Comparison of ENCODE assay signal across 8 cellular contexts in genomic region chr19:52237771-52238400, GRCh38. TPM values are rescaled to one million over a fixed set of nuclear protein-coding genes. Genes with fewer than 3 reads are reported as not detected.
DNase-seq lines count a peak whose midpoint lies in the region; ATAC-seq and TF ChIP-seq lines count a peak whose summit lies in the region.

No MANE protein-coding gene starts in this region.

- peak; percentile 9 for DNase-seq in COR-L47 (lab: John Stamatoyannopoulos, UW)
- DNase-seq in HT1080 (ENCODE audit: low read depth), result peak; percentile 53
- DNase-seq in RWPE1 (ENCODE audit: low spot score), result no peak
- DNase-seq in activated naive CD4-positive, alpha-beta T cell treated with Interleukin-2 at 50 U/mL for 16 hours, result peak; percentile 60
- peak; percentile 52 for DNase-seq in glomerular visceral epithelial cell (ENCODE audit: extremely low spot score)
- DNase-seq in pulmonary artery endothelial cell (ENCODE audit: low read depth, low spot score), result peak; percentile 8

- POLR2A ChIA-PET in RWPE1 (lab: Yijun Ruan, JAX; ENCODE audit: low non-redundant PET), result no interaction called here

- no peak for TF ChIP-seq POLR2A in GM18505 (IDR thresholded peaks at IDR 0.05; ENCODE audit: borderline replicate concordance, extremely low read depth, insufficient read depth, insufficient read length)

- ATAC-seq in GM18505 (IDR thresholded peaks at IDR 0.05; ENCODE audit: unreplicated experiment) (no peak), HG03354 (IDR thresholded peaks at IDR 0.05; ENCODE audit: poor library complexity, severe bottlenecking, unreplicated experiment) (no peak)

- CTCF ChIA-PET in RWPE1 (lab: Yijun Ruan, JAX), result interaction anchor here (0.8 to 1.0 kb wide), 3 partner anchors 9 to 188 kb away, joined by 3 to 4 read pairs (median 3); no protein-coding TSS in a partner anchor

- peak; percentile 88 for TF ChIP-seq CTCF in RWPE1 (conservative IDR thresholded peaks at IDR 0.05; ENCODE audit: low read depth)

- no peak overlapping the region for H3K27ac ChIP-seq in RWPE1

RNA-seq across cellular contexts. Expression of gene ZNF766, which starts 31.5 kb away (rescaled TPM):
- 8.8 and 8.9 TPM in 2 replicates for total RNA-seq in HT1080 (2014; rRNA removed; shearing (Covaris generic))
- 6.0 and 6.2 TPM in 2 replicates for polyA plus RNA-seq in HT1080 (2015; cell fraction: cytosol; rRNA removed)
- 8.9 and 9.5 TPM in 2 replicates for polyA plus RNA-seq in HT1080 (2015; cell fraction: nucleus; rRNA removed)
- 9.1 and 10.6 TPM in 2 replicates for total RNA-seq in pulmonary artery endothelial cell

RNA-seq across cellular contexts. Expression of gene PPP2R1A, which starts 48.0 kb away (rescaled TPM):
- total RNA-seq in HT1080 (2014; rRNA removed; shearing (Covaris generic)), result 162 and 195 TPM in 2 replicates
- 139 and 184 TPM in 2 replicates for polyA plus RNA-seq in HT1080 (2015; cell fraction: cytosol; rRNA removed)
- 165 and 174 TPM in 2 replicates for polyA plus RNA-seq in HT1080 (2015; cell fraction: nucleus; rRNA removed)
- total RNA-seq in pulmonary artery endothelial cell, result 116 and 221 TPM in 2 replicates

RNA-seq across cellular contexts. Expression of gene ZNF480, which starts 59.1 kb away (rescaled TPM):
- 8.7 and 9.8 TPM in 2 replicates for total RNA-seq in HT1080 (2014; rRNA removed; shearing (Covaris generic))
- polyA plus RNA-seq in HT1080 (2015; cell fraction: cytosol; rRNA removed), result 4.3 and 4.7 TPM in 2 replicates
- polyA plus RNA-seq in HT1080 (2015; cell fraction: nucleus; rRNA removed), result 7.0 and 11.8 TPM in 2 replicates
- total RNA-seq in pulmonary artery endothelial cell, result 4.7 and 6.5 TPM in 2 replicates
